Comparison of ENCODE assay signal across 1 cellular context in the genomic region with DNA sequence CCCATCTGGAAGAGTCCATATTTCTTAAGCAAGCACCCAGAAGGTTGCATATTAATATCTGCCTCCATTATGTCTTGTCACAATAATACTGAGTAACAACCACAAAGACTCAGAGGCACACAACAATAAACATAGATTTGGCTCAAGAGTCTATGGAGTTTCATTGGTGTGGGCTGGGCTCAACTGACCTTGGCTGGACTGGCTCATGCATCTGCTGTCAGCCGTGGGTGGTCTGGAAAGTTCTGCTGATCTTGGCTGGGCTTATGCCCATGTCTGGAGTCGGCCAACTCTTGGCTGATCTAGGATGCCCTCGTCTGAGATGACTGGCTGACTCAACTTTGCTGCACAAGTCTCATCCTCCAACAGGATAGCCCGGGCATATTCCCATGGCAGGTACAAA.
TF ChIP-seq lines count a peak whose summit lies in the region.

No MANE protein-coding gene starts in this region.

TF ChIP-seq in K562, 482 proteins besides CTCF, POLR2A, EP300 and RAD21 (continued from another document):
- no peak for TF ChIP-seq TRIM25 (IDR thresholded peaks at IDR 0.05; ENCODE audit: borderline replicate concordance)
